Comparison of ENCODE assay signal across 21 cellular contexts in the genomic region with DNA sequence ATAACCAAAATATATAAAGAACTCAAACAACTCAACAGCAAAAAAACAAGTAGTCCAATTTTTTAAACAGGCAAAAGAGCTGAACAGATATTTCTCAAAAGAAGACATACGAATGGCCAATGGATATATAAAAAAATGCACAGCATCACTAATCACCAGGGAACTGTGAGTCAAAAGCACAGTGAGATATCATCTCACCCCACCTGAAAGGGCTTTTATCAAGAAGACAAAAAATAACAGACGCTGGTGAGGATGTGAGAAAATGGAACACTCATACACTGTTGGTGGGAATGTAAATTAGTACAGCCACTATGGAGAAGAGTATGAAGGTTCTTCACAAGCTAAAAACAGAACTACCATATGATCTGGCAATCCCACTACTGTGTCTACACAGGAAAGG. TPM values are rescaled to one million over a fixed set of nuclear protein-coding genes. Genes with fewer than 3 reads are reported as not detected.
A peak's percentile ranks its signal among the peaks of the same experiment; 100 is the strongest.
DNase-seq lines count a peak whose midpoint lies in the region; ATAC-seq, FAIRE-seq and TF ChIP-seq lines count a peak whose summit lies in the region.
"Had no signal": no experiment of that assay in that cellular context is flagged by ENCODE, and none has a peak within 500 bp of the region (broad histone marks: within the 10 kb centered on the region; RNA-seq: fewer than 3 reads in every experiment).

No MANE protein-coding gene starts in this region.

- DNase-seq in CD1c-positive myeloid dendritic cell (ENCODE audit: extremely low spot score) (peak; percentile 24), NAMALWA (ENCODE audit: low spot score) (peak; percentile 48), GM12878 (ENCODE audit: low read depth, low spot score) (no peak), activated gamma-delta T cell (lab: John Stamatoyannopoulos, UW) (no peak), HFFc6 (no peak)
- no peak for DNase-seq in CD4-positive, alpha-beta memory T cell
- no peak for DNase-seq in activated CD8-positive, alpha-beta memory T cell treated with anti-CD3 and anti-CD28 coated beads, Interleukin-2, amount 50 U/mL, for 4 hours
- DNase-seq: body of pancreas; cerebellar nuclear complex; COR-L47; GF-D8; MV-4-11; NCI-H1694; NCI-H2171; NCI-H524; RPMI8226; stimulated activated CD8-positive, alpha-beta memory T cell treated with anti-CD3 and anti-CD28 coated beads, Interleukin-4, amount 100 ng/mL, for 48 hours; upper lobe of right lung; WERI-Rb-1 had no signal

- H4K20me1 ChIP-seq in BLaER1 (peaks cover 49% of the 10 kb centered on the region), GM12878 (ENCODE audit: control insufficient read depth, insufficient read depth) (0 out of 2 replicates have a peak, but pooled peaks cover under 1% of the 10 kb centered on the region)

- TF ChIP-seq RAD21 in GM12878 (IDR thresholded peaks at IDR 0.05; ENCODE audit: insufficient read depth, low read depth, low read length): no peak

- no peak overlapping the region for H2AFZ ChIP-seq in GM12878 (ENCODE audit: control insufficient read depth, low read depth, low read length)

- H3K27ac ChIP-seq in BLaER1: peak overlapping the region; percentile 89
- no peak overlapping the region for H3K27ac ChIP-seq in GM12878 (ENCODE audit: control insufficient read depth, insufficient read depth)
- no peak overlapping the region for H3K27ac ChIP-seq in CD4-positive, alpha-beta memory T cell (ENCODE audit: low read depth, low read length)
- H3K27ac ChIP-seq: body of pancreas, prostate gland, upper lobe of right lung, WERI-Rb-1 had no signal

- no peaks in the 10 kb centered on the region for H3K9me3 ChIP-seq in BLaER1
- no peaks in the 10 kb centered on the region; the same call in 2 of the 3 replicates for H3K9me3 ChIP-seq in GM12878 (replicated peaks; ENCODE audit: control insufficient read depth, insufficient read depth, low read length)
- H3K9me3 ChIP-seq in CD4-positive, alpha-beta memory T cell (ENCODE audit: control insufficient read depth in 1 of 2, low read length in 2 of 2): no peaks in the 10 kb centered on the region
- H3K9me3 ChIP-seq: body of pancreas, prostate gland, upper lobe of right lung had no signal

- POLR2A ChIA-PET in GM12878 (lab: Charles Lee): interaction anchor here (0.5 to 4.7 kb wide), 6 partner anchors 8 to 1127 kb away, joined by 3 to 25 read pairs (median 3); no protein-coding TSS in a partner anchor
- POLR2A ChIA-PET in CD4-positive, alpha-beta memory T cell (lab: Charles Lee; ENCODE audit: partially characterized antibody): no interaction called here

- peaks cover 1% of the 10 kb centered on the region for H3K79me2 ChIP-seq in GM12878 (ENCODE audit: control insufficient read depth, insufficient read depth, low read length)

- WGBS in GM12878 (ENCODE audit: insufficient coverage, insufficient replicate concordance, low lambda C conversion rate, missing lambda C conversion rate): 51% methylated on average over 2 of the region's 2 CpGs

- no peak for TF ChIP-seq POLR2A in GM12878 (IDR thresholded peaks at IDR 0.05; ENCODE audit: low read depth, low read length)

- RAD21 ChIA-PET in GM12878 (lab: Charles Lee; ENCODE audit: unreplicated experiment): interaction anchor here (0.9 to 11.3 kb wide), 14 partner anchors 11 to 634 kb away, joined by 3 to 111 read pairs (median 4); no protein-coding TSS in a partner anchor

- peak overlapping the region in 1 of 7 donors; percentile 43 for H3K27ac Mint-ChIP-seq in CD4-positive, alpha-beta memory T cell
- no peak overlapping the region for H3K27ac Mint-ChIP-seq in HFFc6

- H3K9me3 Mint-ChIP-seq in CD4-positive, alpha-beta memory T cell: no peaks in the 10 kb centered on the region
- no peaks in the 10 kb centered on the region for H3K9me3 Mint-ChIP-seq in HFFc6

- no peaks in the 10 kb centered on the region for H3K27me3 Mint-ChIP-seq in CD4-positive, alpha-beta memory T cell
- no peaks in the 10 kb centered on the region; the same call in 1 of the 2 replicates for H3K27me3 Mint-ChIP-seq in HFFc6 (ENCODE audit: insufficient read depth)

- H3K4me3 ChIP-seq in BLaER1: peak overlapping the region; percentile 47
- H3K4me3 ChIP-seq in GM12878: peak overlapping the region; percentile 17; the same call in 1 of the 2 replicates
- H3K4me3 ChIP-seq in CD4-positive, alpha-beta memory T cell (ENCODE audit: low read length in 2 of 2): no peak overlapping the region
- H3K4me3 ChIP-seq: body of pancreas, prostate gland, upper lobe of right lung had no signal

- peak overlapping the region in 1 of 8 donors; percentile 53 for H3K4me3 Mint-ChIP-seq in CD4-positive, alpha-beta memory T cell
- H3K4me3 Mint-ChIP-seq in HFFc6: no peak overlapping the region

- H3K9ac ChIP-seq in BLaER1 (peak overlapping the region; percentile 73), GM12878 (ENCODE audit: control insufficient read depth, insufficient read depth, low read length) (no peak overlapping the region)

- H3K4me2 ChIP-seq in BLaER1: peak overlapping the region; percentile 95
- H3K4me2 ChIP-seq in GM12878 (ENCODE audit: control insufficient read depth, insufficient read depth): no peak overlapping the region

- SMC1A ChIA-PET in GM12878 (lab: Charles Lee; ENCODE audit: uncharacterized antibody, unreplicated experiment): interaction anchor here (0.7 to 8.5 kb wide), 17 partner anchors 10 to 266 kb away, joined by 3 to 119 read pairs (median 5); no protein-coding TSS in a partner anchor

- H3K4me1 Mint-ChIP-seq in CD4-positive, alpha-beta memory T cell: peaks cover 41 to 76% (median 58%) of the 10 kb centered on the region in 4 donors
- peaks cover 59% of the 10 kb centered on the region for H3K4me1 Mint-ChIP-seq in HFFc6 (ENCODE audit: low read depth)

- intact Hi-C loops in GM12878 (cut with micrococcal nuclease; ENCODE audit: unreplicated experiment): loop anchor here (2.0 to 10.0 kb wide), 3 partner anchors 121 to 603 kb away; no protein-coding TSS in a partner anchor
- intact Hi-C loops in CD4-positive, alpha-beta memory T cell (cut with micrococcal nuclease): no loop called here

- FAIRE-seq in GM12878 (lab: Jason Lieb, UNC): no peak

- in situ Hi-C loops in GM12878 (cut with MboI): no loop called here

- CTCF ChIA-PET in GM12878 (lab: Yijun Ruan, JAX): interaction anchor here (1.3 to 10.5 kb wide), 13 partner anchors 11 to 270 kb away, joined by 3 to 85 read pairs (median 4); no protein-coding TSS in a partner anchor
- CTCF ChIA-PET in CD4-positive, alpha-beta memory T cell (lab: Charles Lee; ENCODE audit: partially characterized antibody): interaction anchor here (0.6 to 1.9 kb wide), 9 partner anchors 12 to 276 kb away, joined by 3 to 5 read pairs (median 3); no protein-coding TSS in a partner anchor

- H3K36me3 ChIP-seq in BLaER1: peaks cover 8% of the 10 kb centered on the region
- no peaks in the 10 kb centered on the region for H3K36me3 ChIP-seq in GM12878 (ENCODE audit: control insufficient read depth in 2 of 2, insufficient read depth in 2 of 2, low read length in 1 of 2)
- no peaks in the 10 kb centered on the region for H3K36me3 ChIP-seq in CD4-positive, alpha-beta memory T cell (ENCODE audit: insufficient read depth, low read length)
- H3K36me3 ChIP-seq: prostate gland, upper lobe of right lung, WERI-Rb-1 had no signal

- TF ChIP-seq CTCF in GM12878 (IDR thresholded peaks at IDR 0.05 in 2 of 3, conservative IDR thresholded peaks at IDR 0.05 in 1 of 3; ENCODE audit: control insufficient read depth in 2 of 3, extremely low read depth in 1 of 3, insufficient read depth in 1 of 3, low read depth in 3 of 3, low read length in 3 of 3) (no peak), HFFc6 (IDR thresholded peaks at IDR 0.05) (no peak)

- TF ChIP-seq EP300 in GM12878 (IDR thresholded peaks at IDR 0.05; ENCODE audit: borderline replicate concordance in 1 of 2, control insufficient read depth in 1 of 2, low read depth in 2 of 2, low read length in 2 of 2): no peak

- no peaks in the 10 kb centered on the region for H3K27me3 ChIP-seq in BLaER1
- peaks cover 0 to under 1% of the 10 kb centered on the region in 2 experiments; a peak in 1 of 4 replicates for H3K27me3 ChIP-seq in GM12878 (replicated peaks in 1 of 2; ENCODE audit: control insufficient read depth in 2 of 2, insufficient read depth in 2 of 2, low read length in 1 of 2)
- H3K27me3 ChIP-seq in CD4-positive, alpha-beta memory T cell (ENCODE audit: insufficient read depth, low read length): no peaks in the 10 kb centered on the region
- H3K27me3 ChIP-seq: body of pancreas, upper lobe of right lung had no signal

- BruUV-seq in GM12878 (replicated peaks; lab: Mats Ljungman, UMichigan): no TSS peak

- H3K36me3 Mint-ChIP-seq in CD4-positive, alpha-beta memory T cell: peaks cover 5 to 34% of the 10 kb centered on the region in 2 donors
- peaks cover 19% of the 10 kb centered on the region for H3K36me3 Mint-ChIP-seq in HFFc6 (ENCODE audit: low read depth)

- ATAC-seq in GM12878: peak; percentile 24
- ATAC-seq: body of pancreas, upper lobe of right lung had no signal

- H3K4me1 ChIP-seq in BLaER1 (peaks cover 93% of the 10 kb centered on the region), GM12878 (ENCODE audit: control insufficient read depth, insufficient read depth, low read length) (peaks cover 45% of the 10 kb centered on the region)
- H3K4me1 ChIP-seq in CD4-positive, alpha-beta memory T cell (ENCODE audit: insufficient read depth, low read length): peaks cover 36% of the 10 kb centered on the region
- H3K4me1 ChIP-seq: prostate gland had no signal

TF ChIP-seq in GM12878, 131 proteins besides CTCF, POLR2A, EP300 and RAD21 (continues in another document):
- peak; percentile 62 for TF ChIP-seq CREB1 (IDR thresholded peaks at IDR 0.05; ENCODE audit: low read depth)
- peak; percentile 45; the same call in 1 of the 2 replicates for TF ChIP-seq CREM (IDR thresholded peaks at IDR 0.05; ENCODE audit: low read depth)

RNA-seq across cellular contexts. Expression of gene XYLT1, which starts 7.4 kb away (rescaled TPM):
- total RNA-seq in GM12878 (2013; cell fraction: nucleolus; rRNA removed): 112 and 126 TPM in 2 replicates
- total RNA-seq in GM12878 (2014; rRNA removed) (5.6 and 7.1 TPM in 2 replicates), GM12878 (2014; rRNA removed; fragmentation: Illumina TruSeq; extraction: Trizol) (7.7 and 7.8 TPM in 2 replicates), GM12878 (2021) (13.2 and 14.8 TPM in 2 replicates)
- 3.0 TPM for polyA plus RNA-seq in GM12878 (2011; ENCODE audit: low read depth)
- polyA plus RNA-seq in GM12878 (2011; rRNA removed) (5.4 and 6.8 TPM in 2 replicates), GM12878 (2014; fragmentation: Illumina TruSeq; extraction: Trizol) (5.8 and 6.9 TPM in 2 replicates), GM12878 (2014; fragmentation: Nextera tagmentation; extraction: Ambion mirVana) (1 to 10 TPM in 1 of 2 experiments, under 1 TPM in 1; 0.88 to 1.1 TPM), GM12878 (2014; rRNA removed) (4.9 and 5.0 TPM in 2 replicates), GM12878 (2016; fragmentation: Nextera tagmentation; extraction: Ambion mirVana) (1 to 10 TPM; 2.9 to 3.2 TPM)
- 7.2 and 8.6 TPM in 2 replicates for polyA plus RNA-seq in GM12878 (2011; cell fraction: cytosol; rRNA removed)
- 12.2 and 13.9 TPM in 2 replicates for polyA plus RNA-seq in GM12878 (2011; cell fraction: nucleus; rRNA removed)
- 2.4 and 4.1 TPM in 2 replicates for polyA plus RNA-seq in GM12878 (2012)
- polyA minus RNA-seq in GM12878 (2011; rRNA and poly(A)+ RNA removed): 32.4 and 49.0 TPM in 2 replicates
- polyA minus RNA-seq in GM12878 (2011; cell fraction: cytosol; rRNA and poly(A)+ RNA removed): 8.1 and 8.3 TPM in 2 replicates
- polyA minus RNA-seq in GM12878 (2011; cell fraction: nucleus; rRNA and poly(A)+ RNA removed): 29.5 and 43.6 TPM in 2 replicates
- 10 to 100 TPM; 46.3 to 48.5 TPM for total RNA-seq in CD4-positive, alpha-beta memory T cell
- polyA plus RNA-seq in CD4-positive, alpha-beta memory T cell: 1 to 10 TPM; 1.4 to 2.8 TPM
- 10 to 100 TPM; 22.0 to 51.1 (median 27.5) TPM for total RNA-seq in HFFc6 (2021; fragmentation: NEBNext Ultra II Directional; extraction: Animal tissue kit (Norgen Biotek cat#: 25700))

Comparison
In these comparisons a context has a peak if more than half of its experiments do, and no peak if none do; other contexts are left out.
1. H3K4me3 ChIP-seq: peak in BLaER1 (single experiment) and GM12878 (single experiment); none in CD4-positive, alpha-beta memory T cell (0 of 2).
2. DNase-seq: peak in CD1c-positive myeloid dendritic cell (single experiment) and NAMALWA (single experiment); none in GM12878 (single experiment), CD4-positive, alpha-beta memory T cell (0 of 5), activated CD8-positive, alpha-beta memory T cell treated with anti-CD3 and anti-CD28 coated beads, Interleukin-2, amount 50 U/mL, for 4 hours (single experiment), activated gamma-delta T cell (single experiment) and HFFc6 (single experiment).